ENCODE assay signal across 11 cellular contexts in the genomic region with DNA sequence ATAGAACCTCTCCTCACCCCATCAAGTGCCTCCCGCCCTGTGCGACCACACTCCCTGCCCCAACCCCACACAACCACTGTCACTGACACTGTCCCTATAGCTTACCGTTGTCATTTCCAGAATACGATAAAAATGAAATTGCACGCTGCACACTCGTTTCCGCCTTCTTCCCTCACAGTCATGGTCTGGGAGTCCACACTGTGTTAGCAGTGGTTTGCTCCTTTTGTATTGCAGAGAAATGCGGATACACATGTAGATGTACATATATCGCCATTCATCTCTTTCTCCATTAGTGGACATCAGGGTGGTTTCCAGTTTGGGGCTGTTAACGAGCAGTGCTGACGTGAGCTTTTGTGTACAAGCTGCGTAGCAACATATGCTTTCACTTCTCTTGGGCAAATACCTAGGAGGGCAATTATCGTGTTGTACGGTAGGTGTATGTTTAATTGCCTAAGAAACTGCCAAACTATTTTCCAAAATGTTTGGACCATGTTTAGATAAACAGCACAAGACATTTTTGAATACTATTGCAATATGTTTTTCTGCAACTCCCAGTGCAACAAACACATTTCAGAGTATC. TPM values are rescaled to one million over a fixed set of nuclear protein-coding genes. Genes with fewer than 3 reads are reported as not detected.
DNase-seq lines count a peak whose midpoint lies in the region; ATAC-seq, FAIRE-seq and TF ChIP-seq lines count a peak whose summit lies in the region.
"Had no signal": no experiment of that assay in that cellular context is flagged by ENCODE, and none has a peak within 500 bp of the region (broad histone marks: within the 10 kb centered on the region; RNA-seq: fewer than 3 reads in every experiment).

No MANE protein-coding gene starts in this region.

- H3K36me3 Mint-ChIP-seq in activated naive CD4-positive, alpha-beta T cell treated with anti-CD3 and anti-CD28 coated beads for 36 hours (ENCODE audit: low read depth), result peaks cover 35% of the 10 kb centered on the region
- H3K36me3 Mint-ChIP-seq in endothelial cell (ENCODE audit: low read depth, unreplicated experiment), result no peaks in the 10 kb centered on the region

- in situ Hi-C loops in KBM-7 (cut with MboI; ENCODE audit: low pct_unique_long_range_greater_than_20kb, low sequenced_read_pairs), result no loop called here

- no peak for TF ChIP-seq POLR2A in GM12891 (IDR thresholded peaks at IDR 0.05; ENCODE audit: low read depth, low read length)

- TF ChIP-seq CTCF in endothelial cell (IDR thresholded peaks at IDR 0.05; ENCODE audit: unreplicated experiment), result no peak

- peak; percentile 90 for FAIRE-seq in GM12891 (lab: Jason Lieb, UNC)

- no peak for ATAC-seq in GM21576 (IDR thresholded peaks at IDR 0.05; ENCODE audit: unreplicated experiment)

- no peaks in the 10 kb centered on the region for H3K9me3 Mint-ChIP-seq in activated naive CD4-positive, alpha-beta T cell treated with anti-CD3 and anti-CD28 coated beads for 36 hours
- H3K9me3 Mint-ChIP-seq in endothelial cell (ENCODE audit: unreplicated experiment), result no peaks in the 10 kb centered on the region

- CTCF ChIA-PET in activated naive CD4-positive, alpha-beta T cell treated with anti-CD3 and anti-CD28 coated beads for 36 hours (lab: Charles Lee), result interaction anchor here (0.8 to 2.4 kb wide), 8 partner anchors 9 to 85 kb away, joined by 3 to 6 read pairs (median 4); partner anchors contain the start of gene CD6

- H3K27me3 Mint-ChIP-seq in activated naive CD4-positive, alpha-beta T cell treated with anti-CD3 and anti-CD28 coated beads for 36 hours (ENCODE audit: low read depth), result no peaks in the 10 kb centered on the region
- peaks cover 6% of the 10 kb centered on the region for H3K27me3 Mint-ChIP-seq in endothelial cell (ENCODE audit: unreplicated experiment)

- no peak for DNase-seq in GM12891 (ENCODE audit: insufficient read length, low spot score)
- DNase-seq in NCI-H146 treated with DMSO at 0.1 percent for 48 hours (lab: John Stamatoyannopoulos, UW; ENCODE audit: unreplicated experiment), result peak; percentile 69
- peak; percentile 17 for DNase-seq in activated naive CD4-positive, alpha-beta T cell treated with anti-CD3 and anti-CD28 coated beads for 36 hours
- peak; percentile 54 for DNase-seq in posterior vena cava (ENCODE audit: low spot score)
- no peak for DNase-seq in endothelial cell (ENCODE audit: low spot score)
- no peak for DNase-seq in KBM-7
- no peak for DNase-seq in NCI-H226
- DNase-seq: gastrocnemius medialis, mammary epithelial cell had no signal

- intact Hi-C loops in activated naive CD4-positive, alpha-beta T cell treated with anti-CD3 and anti-CD28 coated beads for 36 hours (cut with micrococcal nuclease), result loop anchor here (1.0 to 2.0 kb wide), 5 partner anchors 16 to 73 kb away; no protein-coding TSS in a partner anchor
- intact Hi-C loops in posterior vena cava (cut with DNase I), result no loop called here

- H3K27ac Mint-ChIP-seq in activated naive CD4-positive, alpha-beta T cell treated with anti-CD3 and anti-CD28 coated beads for 36 hours, result peak overlapping the region; percentile 97
- no peak overlapping the region for H3K27ac Mint-ChIP-seq in endothelial cell (ENCODE audit: unreplicated experiment)

- peaks cover 70% of the 10 kb centered on the region for H3K4me1 Mint-ChIP-seq in activated naive CD4-positive, alpha-beta T cell treated with anti-CD3 and anti-CD28 coated beads for 36 hours (ENCODE audit: low read depth)
- H3K4me1 Mint-ChIP-seq in endothelial cell (ENCODE audit: unreplicated experiment), result peaks cover 24% of the 10 kb centered on the region

- peak overlapping the region; percentile 26 for H3K4me3 Mint-ChIP-seq in activated naive CD4-positive, alpha-beta T cell treated with anti-CD3 and anti-CD28 coated beads for 36 hours
- H3K4me3 Mint-ChIP-seq in endothelial cell (ENCODE audit: unreplicated experiment), result no peak overlapping the region

TF ChIP-seq in GM12891, 5 proteins besides CTCF, POLR2A, EP300 and RAD21:
- TF ChIP-seq PAX5 (IDR thresholded peaks at IDR 0.05; ENCODE audit: insufficient read depth, low read length, severe bottlenecking) (no peak), POLR2AphosphoS5 (IDR thresholded peaks at IDR 0.05; ENCODE audit: low read depth, low read length) (no peak), SPI1 (IDR thresholded peaks at IDR 0.05; ENCODE audit: low read depth, low read length) (0 out of 2 replicates have a peak, but pooled peaks have one; percentile 3)
TF ChIP-seq in GM12891: peak in this region for 1.

RNA-seq across cellular contexts. Expression of gene CD5, which starts 59.2 kb away (rescaled TPM):
- polyA plus RNA-seq in GM12891 (2012; ENCODE audit: low read depth, missing spikeins), result 0.21 TPM
- 100 to 1,000 TPM; 228 to 232 TPM for total RNA-seq in activated naive CD4-positive, alpha-beta T cell treated with anti-CD3 and anti-CD28 coated beads for 36 hours
- total RNA-seq in posterior vena cava (under 1 TPM; 0.52 to 0.60 TPM), endothelial cell (ENCODE audit: unreplicated experiment) (not detected)
- total RNA-seq: mammary epithelial cell, SJSA1 had no signal
- polyA plus RNA-seq: mammary epithelial cell had no signal

Comparison
In these comparisons a context has a peak if more than half of its experiments do, and no peak if none do; other contexts are left out.
1. DNase-seq: peak in NCI-H146 treated with DMSO at 0.1 percent for 48 hours (single experiment), activated naive CD4-positive, alpha-beta T cell treated with anti-CD3 and anti-CD28 coated beads for 36 hours (single experiment) and posterior vena cava (single experiment); none in GM12891 (single experiment), endothelial cell (single experiment), KBM-7 (single experiment) and NCI-H226 (single experiment).
2. RNA of gene CD5, which starts 59.2 kb away (total RNA-seq): 228 to 232 TPM in activated naive CD4-positive, alpha-beta T cell treated with anti-CD3 and anti-CD28 coated beads for 36 hours; 0.52 to 0.60 TPM in posterior vena cava and not detected in endothelial cell (single experiment); every median in the first group is over 100 times any median in the second.